ENCODE assay signal across 9 cellular contexts in genomic region chr10:29270883-29271282, GRCh38. TPM values are rescaled to one million over a fixed set of nuclear protein-coding genes. Genes with fewer than 3 reads are reported as not detected.
"Had no signal": no experiment of that assay in that cellular context is flagged by ENCODE, and none has a peak within 500 bp of the region (broad histone marks: within the 10 kb centered on the region; RNA-seq: fewer than 3 reads in every experiment).

No MANE protein-coding gene starts in this region.

- H3K4me2 ChIP-seq: GM23338 had no signal

- H3K27ac Mint-ChIP-seq: GM23338, HFFc6 had no signal

- DNase-seq: H9, HCEC 1CT, HFFc6, IMR-90, KG1 had no signal

- H3K4me3 ChIP-seq: GM23338, K562 had no signal

- ATAC-seq: GM23338, K562 had no signal

- H2AFZ ChIP-seq: GM23338 had no signal

- H3K4me3 Mint-ChIP-seq: GM23338, H9, HFFc6 had no signal

- H3K9me3 Mint-ChIP-seq: HFFc6 had no signal

RNA-seq across cellular contexts. Expression of gene LYZL1, which starts 18.0 kb away (rescaled TPM):
- total RNA-seq: GM23338, H1, H9, HFFc6, HT-29, IMR-90, K562 had no signal
- polyA plus RNA-seq: GM23338, H1, IMR-90, K562 had no signal
